Comparison of ENCODE assay signal across 8 cellular contexts in genomic region chrX:154373340-154374306, GRCh38. TPM values are rescaled to one million over a fixed set of nuclear protein-coding genes. Genes with fewer than 3 reads are reported as not detected.
A peak's percentile ranks its signal among the peaks of the same experiment; 100 is the strongest.
DNase-seq lines count a peak whose midpoint lies in the region; ATAC-seq and TF ChIP-seq lines count a peak whose summit lies in the region.

No MANE protein-coding gene starts in this region.

- no peaks in the 10 kb centered on the region for H3K36me3 ChIP-seq in adipocyte (ENCODE audit: control insufficient read depth, insufficient read depth, low read length, severe bottlenecking)
- H3K36me3 ChIP-seq in heart right ventricle = no peaks in the 10 kb centered on the region

- no peaks in the 10 kb centered on the region for H3K4me1 Mint-ChIP-seq in progenitor cell of endocrine pancreas (ENCODE audit: low read depth)

- H3K27me3 Mint-ChIP-seq in progenitor cell of endocrine pancreas = no peaks in the 10 kb centered on the region

- CTCF ChIA-PET in AG04449 (lab: Yijun Ruan, JAX) = interaction anchor here (0.5 to 3.1 kb wide), 16 partner anchors 8 to 427 kb away, joined by 3 to 17 read pairs (median 4); partner anchors contain the start of gene RPL10

- H3K9ac ChIP-seq in adipocyte (ENCODE audit: low read length) = peak overlapping the region; percentile 71

- H3K4me3 ChIP-seq in AG04449 (ENCODE audit: low read depth, low read length) (peak overlapping the region; percentile 83), GM08714 (ENCODE audit: low read length) (peak overlapping the region; percentile 20; the same call in 1 of the 2 replicates), adipocyte (ENCODE audit: low read length) (peak overlapping the region; percentile 73), heart right ventricle (peak overlapping the region in 9 of 10 donors; percentile 31 to 92 (median 51))

- POLR2A ChIA-PET in AG04449 (lab: Yijun Ruan, JAX) = interaction anchor here (1.1 kb wide), 1 partner anchor 10 kb away, joined by 5 read pairs; no protein-coding TSS in a partner anchor

- TF ChIP-seq CTCF in AG04449 (IDR thresholded peaks at IDR 0.05; ENCODE audit: insufficient read depth, low read length, missing control alignments) (peak; percentile 59), heart right ventricle (IDR thresholded peaks at IDR 0.05) (peak; percentile 18 to 76 (median 58)), progenitor cell of endocrine pancreas (IDR thresholded peaks at IDR 0.05; ENCODE audit: unreplicated experiment) (peak; percentile 62)

- intact Hi-C loops in heart right ventricle (cut with DNase I) = loop anchor here in 4 of 10 donors (1.0 to 2.0 kb wide), 3 partner anchors 161 to 162 kb away; no protein-coding TSS in a partner anchor

- peak overlapping the region in 9 of 10 donors; percentile 28 to 98 (median 91) for H3K27ac ChIP-seq in heart right ventricle

- H3K9me3 ChIP-seq in adipocyte (ENCODE audit: control insufficient read depth, low read length) (no peaks in the 10 kb centered on the region), heart right ventricle (peaks cover 0 to 12% (median 0%) of the 10 kb centered on the region in 11 donors)

- peaks cover 2% of the 10 kb centered on the region for H3K9me3 Mint-ChIP-seq in progenitor cell of endocrine pancreas (ENCODE audit: low read depth)

- DNase-seq in AG04449 (ENCODE audit: low read depth, low spot score) (no peak), NCI-H2081 (lab: John Stamatoyannopoulos, UW) (peak; percentile 42 to 74), adipocyte (ENCODE audit: low read depth) (peak; percentile 84), heart right ventricle (peak; percentile 52 to 71), progenitor cell of endocrine pancreas (ENCODE audit: low spot score, unreplicated experiment) (peak; percentile 65)

- H3K27me3 ChIP-seq in adipocyte (replicated peaks; ENCODE audit: control insufficient read depth, insufficient read depth, low read length) = no peaks in the 10 kb centered on the region
- H3K27me3 ChIP-seq in heart right ventricle = no peaks in the 10 kb centered on the region

- H3K36me3 Mint-ChIP-seq in progenitor cell of endocrine pancreas (ENCODE audit: insufficient read depth) = no peaks in the 10 kb centered on the region

- ATAC-seq in heart right ventricle (peak in 4 of 8 donors; percentile 3 to 23 (median 16)), GM21717 (IDR thresholded peaks at IDR 0.05; ENCODE audit: unreplicated experiment) (no peak), HG03025 (IDR thresholded peaks at IDR 0.05; ENCODE audit: low FRiP score, unreplicated experiment) (no peak)

- peak overlapping the region; percentile 79 for H3K27ac Mint-ChIP-seq in progenitor cell of endocrine pancreas

- peak overlapping the region; percentile 49 for H3K4me3 Mint-ChIP-seq in progenitor cell of endocrine pancreas (ENCODE audit: low read depth)

- 7 to 8% methylated on average over 14 to 23 of the region's 23 CpGs for WGBS in heart right ventricle, 2 donors

- H3K4me1 ChIP-seq in adipocyte (ENCODE audit: control insufficient read depth, insufficient read depth, low read length) = peaks cover 13% of the 10 kb centered on the region
- peaks cover 0 to 41% (median 32%) of the 10 kb centered on the region in 9 donors for H3K4me1 ChIP-seq in heart right ventricle

RNA-seq across cellular contexts. Expression of gene FLNA, which starts 0.8 kb away (rescaled TPM):
- total RNA-seq in heart right ventricle = 100 to 1,000 TPM; 139 to 288 (median 181) TPM
- polyA plus RNA-seq in heart right ventricle = 100 to 1,000 TPM; 368 to 442 TPM
- total RNA-seq in progenitor cell of endocrine pancreas = 765 and 777 TPM in 2 replicates

RNA-seq across cellular contexts. Expression of gene EMD, which starts 5.5 kb away (rescaled TPM):
- total RNA-seq in heart right ventricle (10 to 100 TPM; 47.8 to 74.1 (median 59.6) TPM), progenitor cell of endocrine pancreas (42.5 and 45.9 TPM in 2 replicates)
- 100 to 1,000 TPM in 1 of 2 donors, 10 to 100 TPM in 1; 54.8 to 170 TPM for polyA plus RNA-seq in heart right ventricle

RNA-seq across cellular contexts. Expression of gene RPL10, which starts 24.6 kb away (rescaled TPM):
- total RNA-seq in heart right ventricle (1,000 to 10,000 TPM; 1,543 to 2,503 (median 1,867) TPM), progenitor cell of endocrine pancreas (2,364 and 2,443 TPM in 2 replicates)
- polyA plus RNA-seq in heart right ventricle = 1,000 to 10,000 TPM; 2,102 to 7,085 TPM

RNA-seq across cellular contexts. Expression of gene DNASE1L1, which starts 35.4 kb away (rescaled TPM):
- 10 to 100 TPM; 35.2 to 57.1 (median 46.9) TPM for total RNA-seq in heart right ventricle
- polyA plus RNA-seq in heart right ventricle = 10 to 100 TPM; 27.2 to 55.0 TPM
- 12.7 and 14.3 TPM in 2 replicates for total RNA-seq in progenitor cell of endocrine pancreas

RNA-seq across cellular contexts. Expression of gene TAFAZZIN, which starts 37.7 kb away (rescaled TPM):
- total RNA-seq in heart right ventricle (10 to 100 TPM; 28.4 to 42.6 (median 33.7) TPM), progenitor cell of endocrine pancreas (34.5 and 38.4 TPM in 2 replicates)
- 100 to 1,000 TPM in 1 of 2 donors, 10 to 100 TPM in 1; 38.2 to 112 TPM for polyA plus RNA-seq in heart right ventricle

Comparison
In these comparisons a context has a peak if more than half of its experiments do, and no peak if none do; other contexts are left out.
1. H3K4me3 ChIP-seq: peak in every context shown above with its lines; median percentile 83 in AG04449; 73 in adipocyte; 51 in heart right ventricle; 20 in GM08714.